Comparison of ENCODE assay signal across 9 cellular contexts in the genomic region with DNA sequence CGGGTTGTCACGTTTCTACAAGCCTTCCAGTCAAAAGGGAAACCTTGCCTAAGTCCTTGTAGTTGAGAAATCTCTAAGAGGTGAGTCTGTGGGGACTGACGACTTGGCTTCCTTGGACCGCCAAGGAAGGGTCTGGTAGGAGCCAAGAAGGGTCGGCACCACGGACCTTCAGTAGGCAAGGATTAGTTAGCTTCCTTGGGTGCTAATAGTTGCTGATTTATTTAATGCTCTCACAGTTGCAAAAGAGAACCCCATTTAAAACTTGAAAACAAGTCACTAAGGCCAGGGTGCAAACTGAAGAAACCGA. TPM values are rescaled to one million over a fixed set of nuclear protein-coding genes. Genes with fewer than 3 reads are reported as not detected.
A peak's percentile ranks its signal among the peaks of the same experiment; 100 is the strongest.
DNase-seq lines count a peak whose midpoint lies in the region; ATAC-seq, FAIRE-seq and TF ChIP-seq lines count a peak whose summit lies in the region.
"Had no signal": no experiment of that assay in that cellular context is flagged by ENCODE, and none has a peak within 500 bp of the region (broad histone marks: within the 10 kb centered on the region; RNA-seq: fewer than 3 reads in every experiment).

No MANE protein-coding gene starts in this region.

- no peak for TF ChIP-seq CTCF in astrocyte (IDR thresholded peaks at IDR 0.05; ENCODE audit: insufficient read depth, low read depth, low read length)
- TF ChIP-seq CTCF in mesothelial cell of epicardium (IDR thresholded peaks at IDR 0.05; ENCODE audit: unreplicated experiment): no peak

- DNase-seq in activated CD4-positive, alpha-beta T cell treated with anti-CD3 and anti-CD28 coated beads, Interleukin-2, amount 10 ng/mL, durations not matched to agents 24 days and 14 days: no peak
- DNase-seq in activated CD4-positive, alpha-beta T cell treated with anti-CD3 and anti-CD28 coated beads, Interleukin-2, amount 50 U/mL, for 4 hours: no peak
- no peak for DNase-seq in astrocyte (ENCODE audit: low read depth)
- no peak for DNase-seq in mesothelial cell of epicardium (ENCODE audit: low spot score in 2 of 2, unreplicated experiment in 2 of 2)
- no peak for DNase-seq in retina
- no peak for DNase-seq in kidney glomerular epithelial cell (lab: John Stamatoyannopoulos, UW)
- no peak for DNase-seq in DMS153 treated with DMSO at 0.1 percent for 48 hours (lab: John Stamatoyannopoulos, UW; ENCODE audit: unreplicated experiment)

- peak overlapping the region; percentile 99 for H2AFZ ChIP-seq in astrocyte (ENCODE audit: low read depth, low read length)

- H3K9me3 ChIP-seq in astrocyte (ENCODE audit: insufficient read depth, low read depth, low read length): no peaks in the 10 kb centered on the region

- H3K4me2 ChIP-seq in astrocyte (ENCODE audit: low read length): peak overlapping the region; percentile 91

- H3K4me3 Mint-ChIP-seq in activated CD4-positive, alpha-beta T cell treated with anti-CD3 and anti-CD28 coated beads, Interleukin-2, amount 10 ng/mL, durations not matched to agents 24 days and 14 days: peak overlapping the region; percentile 96
- H3K4me3 Mint-ChIP-seq in astrocyte (ENCODE audit: unreplicated experiment) (peak overlapping the region; percentile 90), mesothelial cell of epicardium (peak overlapping the region; percentile 92)

- H3K9ac ChIP-seq in astrocyte (ENCODE audit: low read length): peak overlapping the region; percentile 83

- H3K27me3 ChIP-seq in astrocyte (ENCODE audit: insufficient read depth, low read length): no peaks in the 10 kb centered on the region

- peaks cover 43% of the 10 kb centered on the region for H3K36me3 Mint-ChIP-seq in activated CD4-positive, alpha-beta T cell treated with anti-CD3 and anti-CD28 coated beads, Interleukin-2, amount 10 ng/mL, durations not matched to agents 24 days and 14 days (ENCODE audit: low read depth)
- H3K36me3 Mint-ChIP-seq in astrocyte (ENCODE audit: low read depth, unreplicated experiment) (peaks cover 6% of the 10 kb centered on the region), mesothelial cell of epicardium (peaks cover 11% of the 10 kb centered on the region)

- H3K27ac Mint-ChIP-seq in activated CD4-positive, alpha-beta T cell treated with anti-CD3 and anti-CD28 coated beads, Interleukin-2, amount 10 ng/mL, durations not matched to agents 24 days and 14 days: peak overlapping the region; percentile 99
- H3K27ac Mint-ChIP-seq in astrocyte (ENCODE audit: unreplicated experiment) (peak overlapping the region; percentile 83), mesothelial cell of epicardium (peak overlapping the region; percentile 98)

- no peaks in the 10 kb centered on the region for H3K9me3 Mint-ChIP-seq in activated CD4-positive, alpha-beta T cell treated with anti-CD3 and anti-CD28 coated beads, Interleukin-2, amount 10 ng/mL, durations not matched to agents 24 days and 14 days
- H3K9me3 Mint-ChIP-seq in astrocyte (ENCODE audit: unreplicated experiment) (no peaks in the 10 kb centered on the region), mesothelial cell of epicardium (no peaks in the 10 kb centered on the region)

- no peaks in the 10 kb centered on the region for H3K36me3 ChIP-seq in astrocyte (ENCODE audit: insufficient read depth, low read length)

- intact Hi-C loops in activated CD4-positive, alpha-beta T cell treated with anti-CD3 and anti-CD28 coated beads, Interleukin-2, amount 10 ng/mL, durations not matched to agents 24 days and 14 days (cut with micrococcal nuclease): no loop called here

- no peaks in the 10 kb centered on the region for H3K27me3 Mint-ChIP-seq in activated CD4-positive, alpha-beta T cell treated with anti-CD3 and anti-CD28 coated beads, Interleukin-2, amount 10 ng/mL, durations not matched to agents 24 days and 14 days
- H3K27me3 Mint-ChIP-seq in astrocyte (ENCODE audit: low read depth, unreplicated experiment): peaks cover under 1% of the 10 kb centered on the region
- peaks cover under 1% of the 10 kb centered on the region for H3K27me3 Mint-ChIP-seq in mesothelial cell of epicardium (ENCODE audit: low read depth)

- peak overlapping the region; percentile 80 for H3K4me3 ChIP-seq in astrocyte (ENCODE audit: insufficient read depth, low read depth, low read length)

- H4K20me1 ChIP-seq in astrocyte (ENCODE audit: insufficient read depth, low read length): peaks cover 17% of the 10 kb centered on the region

- H3K79me2 ChIP-seq in astrocyte (ENCODE audit: insufficient read depth, low read length): peaks cover 18% of the 10 kb centered on the region

- H3K4me1 Mint-ChIP-seq in activated CD4-positive, alpha-beta T cell treated with anti-CD3 and anti-CD28 coated beads, Interleukin-2, amount 10 ng/mL, durations not matched to agents 24 days and 14 days: peaks cover 30% of the 10 kb centered on the region
- peaks cover 10% of the 10 kb centered on the region for H3K4me1 Mint-ChIP-seq in astrocyte (ENCODE audit: low read depth, unreplicated experiment)
- H3K4me1 Mint-ChIP-seq in mesothelial cell of epicardium: peaks cover 35% of the 10 kb centered on the region

- no peak for FAIRE-seq in astrocyte (lab: Jason Lieb, UNC)

- peak overlapping the region; percentile 87 for H3K27ac ChIP-seq in astrocyte (ENCODE audit: low read depth, low read length)

- H3K4me1 ChIP-seq in astrocyte (ENCODE audit: insufficient read depth, low read length): peaks cover 12% of the 10 kb centered on the region

- peak; percentile 35 for ATAC-seq in HG03135 (IDR thresholded peaks at IDR 0.05; ENCODE audit: unreplicated experiment)

RNA-seq across cellular contexts. Expression of a gene that starts 0.4 kb away (rescaled TPM):
- total RNA-seq in activated CD4-positive, alpha-beta T cell treated with anti-CD3 and anti-CD28 coated beads, Interleukin-2, amount 10 ng/mL, durations not matched to agents 24 days and 14 days: 15.4 and 16.0 TPM in 2 replicates
- total RNA-seq in astrocyte: 4.7 and 4.8 TPM in 2 replicates
- 9.8 to 10.0 TPM (median 9.9 TPM) in 3 replicates for total RNA-seq in mesothelial cell of epicardium

RNA-seq across cellular contexts. Expression of a gene that starts 28.7 kb away (rescaled TPM):
- not detected in 2 replicates for total RNA-seq in activated CD4-positive, alpha-beta T cell treated with anti-CD3 and anti-CD28 coated beads, Interleukin-2, amount 10 ng/mL, durations not matched to agents 24 days and 14 days
- total RNA-seq in astrocyte: not detected in 2 replicates
- not detected in 3 replicates for total RNA-seq in mesothelial cell of epicardium
- total RNA-seq: Daoy had no signal

RNA-seq across cellular contexts. Expression of a gene that starts 40.1 kb away (rescaled TPM):
- 30.9 and 32.1 TPM in 2 replicates for total RNA-seq in activated CD4-positive, alpha-beta T cell treated with anti-CD3 and anti-CD28 coated beads, Interleukin-2, amount 10 ng/mL, durations not matched to agents 24 days and 14 days
- total RNA-seq in astrocyte (25.5 and 27.8 TPM in 2 replicates), mesothelial cell of epicardium (32.1 to 35.5 TPM (median 33.7 TPM) in 3 replicates)

RNA-seq across cellular contexts. Expression of a gene that starts 40.2 kb away (rescaled TPM):
- total RNA-seq in activated CD4-positive, alpha-beta T cell treated with anti-CD3 and anti-CD28 coated beads, Interleukin-2, amount 10 ng/mL, durations not matched to agents 24 days and 14 days: 48.0 and 49.6 TPM in 2 replicates
- 10.3 and 12.0 TPM in 2 replicates for total RNA-seq in astrocyte
- total RNA-seq in mesothelial cell of epicardium: 25.4 to 29.1 TPM (median 26.3 TPM) in 3 replicates
